Comparison of ENCODE assay signal across 8 cellular contexts in the genomic region with DNA sequence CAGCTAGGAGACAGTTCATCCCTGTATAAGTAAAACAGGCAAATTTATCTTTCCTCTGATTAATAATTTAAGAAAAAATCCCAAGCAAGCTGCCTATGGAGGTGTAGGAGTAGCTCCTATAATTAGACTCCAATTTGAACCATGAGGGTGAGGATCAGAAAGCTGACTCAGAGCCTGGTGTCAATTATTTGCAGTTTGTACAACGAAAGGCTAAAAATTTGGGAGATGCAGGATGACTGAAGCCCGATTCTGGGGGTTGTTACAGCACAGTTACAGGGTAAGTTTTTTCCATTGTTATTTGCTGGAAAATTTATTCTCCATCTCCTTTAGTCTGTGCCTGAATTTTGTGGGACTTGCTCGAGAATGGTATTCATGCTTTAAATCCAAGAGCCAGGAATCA.
"Had no signal": no experiment of that assay in that cellular context is flagged by ENCODE, and none has a peak within 500 bp of the region (broad histone marks: within the 10 kb centered on the region; RNA-seq: fewer than 3 reads in every experiment).

No MANE protein-coding gene starts in this region.

- H3K4me3 ChIP-seq: GM23338 had no signal

- H3K4me3 Mint-ChIP-seq: GM23338, H9, IgD-negative memory B cell had no signal

- H3K27ac ChIP-seq: HL-60, KMS-11 had no signal

- H3K27ac Mint-ChIP-seq: GM23338, H9, IgD-negative memory B cell had no signal

- H3K36me3 Mint-ChIP-seq: IgD-negative memory B cell had no signal

- H3K4me1 Mint-ChIP-seq: IgD-negative memory B cell had no signal

- DNase-seq: H9, HCEC 1CT, KBM-7 had no signal

- ATAC-seq: GM23338, HepG2 had no signal

- H3K9me3 Mint-ChIP-seq: GM23338, H9, IgD-negative memory B cell had no signal
